21 cellular contexts compared by ENCODE assay signal in the genomic region with DNA sequence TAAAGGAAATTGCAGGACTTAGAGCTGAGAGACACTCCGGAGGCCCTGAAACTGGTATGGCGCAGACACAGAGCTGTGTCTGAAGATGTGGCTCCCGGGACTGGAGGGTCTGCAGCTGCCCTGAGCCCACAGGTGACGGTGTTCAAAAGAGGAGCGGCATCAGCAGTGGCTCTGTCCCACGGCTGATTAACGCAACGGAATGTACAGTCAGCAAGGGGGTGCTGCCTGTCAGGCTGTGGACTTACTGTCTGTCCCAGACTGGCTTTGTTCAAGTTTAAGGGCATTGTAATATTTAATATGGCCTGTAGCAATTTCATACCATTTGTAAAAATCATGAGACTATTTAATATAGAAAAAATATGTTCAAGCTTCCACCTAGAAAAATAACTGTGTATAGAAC.
DNase-seq lines count a peak whose midpoint lies in the region; ATAC-seq, FAIRE-seq and TF ChIP-seq lines count a peak whose summit lies in the region.
"Had no signal": no experiment of that assay in that cellular context is flagged by ENCODE, and none has a peak within 500 bp of the region (broad histone marks: within the 10 kb centered on the region; RNA-seq: fewer than 3 reads in every experiment).

No MANE protein-coding gene starts in this region.

- peaks cover 33% of the 10 kb centered on the region for H3K4me1 ChIP-seq in DND-41 (ENCODE audit: insufficient read depth, low read length)
- H3K4me1 ChIP-seq in HepG2 (ENCODE audit: insufficient read depth, low read length), result no peaks in the 10 kb centered on the region

- TF ChIP-seq POLR2A in HepG2 (IDR thresholded peaks at IDR 0.05; ENCODE audit: insufficient read depth in 1 of 2, low read depth in 2 of 2, low read length in 2 of 2), result no peak

- CTCF ChIA-PET in HepG2 (lab: Yijun Ruan, JAX; ENCODE audit: low intra/inter-chr PET ratio, low total read pairs), result no interaction called here

- H3K4me3 ChIP-seq in DND-41 (ENCODE audit: low read depth in 1 of 2, low read length in 2 of 2) (no peak overlapping the region), HepG2 (replicated peaks in 1 of 3; ENCODE audit: insufficient read depth in 1 of 3, low read depth in 2 of 3, low read length in 3 of 3) (no peak overlapping the region)
- H3K4me3 ChIP-seq: skin epidermis had no signal

- H3K27ac ChIP-seq in DND-41 (ENCODE audit: low read length), result no peak overlapping the region
- H3K27ac ChIP-seq in HepG2 (ENCODE audit: extremely low read length, insufficient read depth, low read length), result no peak overlapping the region
- H3K27ac ChIP-seq: skin epidermis had no signal

- TF ChIP-seq CTCF in DND-41 (IDR thresholded peaks at IDR 0.05; ENCODE audit: borderline replicate concordance, extremely low read depth, low read length, poor library complexity, severe bottlenecking) (peak; percentile 41), HepG2 (CRISPR knock-in tag; IDR thresholded peaks at IDR 0.05) (0 out of 2 replicates have a peak, but pooled peaks have one; percentile 9)

- in situ Hi-C loops in HepG2 (cut with HindIII; ENCODE audit: extremely low pct_ligation_motif_present, low pct_unique_long_range_greater_than_20kb), result no loop called here

- H3K4me3 Mint-ChIP-seq in activated T-helper 1 cell treated with anti-CD3 and anti-CD28 coated beads, Interleukin-12 subunit alpha, Interleukin-12 subunit beta, Interleukin-2, Interleukin-4 antibody, amounts not matched to agents 30 ng/mL and 10 ng/mL and 1 ng/mL, durations not matched to agents 14 hours and 24 hours and 36 hours, result no peak overlapping the region
- H3K4me3 Mint-ChIP-seq: CD8-positive, alpha-beta T cell; mesothelial cell of epicardium had no signal

- FAIRE-seq in HepG2 (lab: Jason Lieb, UNC), result no peak
- FAIRE-seq: frontal cortex had no signal

- H3K27me3 ChIP-seq in DND-41 (ENCODE audit: insufficient read depth, low read length, poor library complexity), result no peaks in the 10 kb centered on the region
- peaks cover 0 to 29% of the 10 kb centered on the region in 2 experiments; a peak in 4 of 5 replicates for H3K27me3 ChIP-seq in HepG2 (ENCODE audit: control insufficient read depth in 1 of 2, insufficient read depth in 2 of 2, low read length in 2 of 2)

- H3K27ac Mint-ChIP-seq in activated T-helper 1 cell treated with anti-CD3 and anti-CD28 coated beads, Interleukin-12 subunit alpha, Interleukin-12 subunit beta, Interleukin-2, Interleukin-4 antibody, amounts not matched to agents 30 ng/mL and 10 ng/mL and 1 ng/mL, durations not matched to agents 14 hours and 24 hours and 36 hours, result peak overlapping the region; percentile 76
- H3K27ac Mint-ChIP-seq: CD8-positive, alpha-beta T cell; mesothelial cell of epicardium had no signal

- H3K79me2 ChIP-seq in DND-41 (ENCODE audit: insufficient read depth, low read length) (no peaks in the 10 kb centered on the region), HepG2 (ENCODE audit: insufficient read depth, low read length) (no peaks in the 10 kb centered on the region)

- H3K9me3 ChIP-seq in DND-41 (ENCODE audit: insufficient read depth, low read length, severe bottlenecking) (no peaks in the 10 kb centered on the region), HepG2 (ENCODE audit: low read length) (no peaks in the 10 kb centered on the region)

- intact Hi-C loops in activated T-helper 1 cell treated with anti-CD3 and anti-CD28 coated beads, Interleukin-12 subunit alpha, Interleukin-12 subunit beta, Interleukin-2, Interleukin-4 antibody, amounts not matched to agents 30 ng/mL and 10 ng/mL and 1 ng/mL, durations not matched to agents 14 hours and 24 hours and 36 hours (cut with micrococcal nuclease), result no loop called here
- intact Hi-C loops in HepG2 (cut with micrococcal nuclease; ENCODE audit: unreplicated experiment) (no loop called here), left ventricle myocardium superior (cut with micrococcal nuclease) (no loop called here)

- no peaks in the 10 kb centered on the region for H3K27me3 Mint-ChIP-seq in activated T-helper 1 cell treated with anti-CD3 and anti-CD28 coated beads, Interleukin-12 subunit alpha, Interleukin-12 subunit beta, Interleukin-2, Interleukin-4 antibody, amounts not matched to agents 30 ng/mL and 10 ng/mL and 1 ng/mL, durations not matched to agents 14 hours and 24 hours and 36 hours (ENCODE audit: insufficient read depth)

- peaks cover 5% of the 10 kb centered on the region for H3K9me3 Mint-ChIP-seq in activated T-helper 1 cell treated with anti-CD3 and anti-CD28 coated beads, Interleukin-12 subunit alpha, Interleukin-12 subunit beta, Interleukin-2, Interleukin-4 antibody, amounts not matched to agents 30 ng/mL and 10 ng/mL and 1 ng/mL, durations not matched to agents 14 hours and 24 hours and 36 hours
- H3K9me3 Mint-ChIP-seq: CD8-positive, alpha-beta T cell; mesothelial cell of epicardium had no signal

- H3K4me1 Mint-ChIP-seq in activated T-helper 1 cell treated with anti-CD3 and anti-CD28 coated beads, Interleukin-12 subunit alpha, Interleukin-12 subunit beta, Interleukin-2, Interleukin-4 antibody, amounts not matched to agents 30 ng/mL and 10 ng/mL and 1 ng/mL, durations not matched to agents 14 hours and 24 hours and 36 hours (ENCODE audit: low read depth), result peaks cover 83% of the 10 kb centered on the region

- TF ChIP-seq RAD21 in HepG2 (CRISPR knock-in tag; IDR thresholded peaks at IDR 0.05), result no peak

- no peak overlapping the region for H3K4me2 ChIP-seq in DND-41 (ENCODE audit: insufficient read depth, low read length)
- H3K4me2 ChIP-seq in HepG2 (ENCODE audit: low read depth, low read length), result no peak overlapping the region

- H3K36me3 Mint-ChIP-seq in activated T-helper 1 cell treated with anti-CD3 and anti-CD28 coated beads, Interleukin-12 subunit alpha, Interleukin-12 subunit beta, Interleukin-2, Interleukin-4 antibody, amounts not matched to agents 30 ng/mL and 10 ng/mL and 1 ng/mL, durations not matched to agents 14 hours and 24 hours and 36 hours (ENCODE audit: low read depth), result peaks cover 23% of the 10 kb centered on the region
- H3K36me3 Mint-ChIP-seq: CD8-positive, alpha-beta T cell; mesothelial cell of epicardium had no signal

- TF ChIP-seq EP300 in HepG2 (IDR thresholded peaks at IDR 0.05; ENCODE audit: low read depth in 2 of 2, low read length in 2 of 2), result no peak
- TF ChIP-seq EP300 in HepG2 (CRISPR knock-in tag; IDR thresholded peaks at IDR 0.05; ENCODE audit: borderline replicate concordance), result no peak

- no TSS peak for BruUV-seq in HepG2 (replicated peaks; lab: Mats Ljungman, UMichigan)

- POLR2A ChIA-PET in HepG2 (lab: Yijun Ruan, JAX), result no interaction called here

- DNase-seq in DND-41 (no peak), M059J (ENCODE audit: low read depth) (peak; percentile 17), HepG2 (ENCODE audit: low spot score) (no peak), left ventricle myocardium superior (no peak), EL (no peak)
- DNase-seq in activated T-helper 1 cell treated with anti-CD3 and anti-CD28 coated beads, Interleukin-12 subunit alpha, Interleukin-12 subunit beta, Interleukin-2, Interleukin-4 antibody, amounts not matched to agents 30 ng/mL and 10 ng/mL and 1 ng/mL, durations not matched to agents 14 hours and 24 hours and 36 hours (ENCODE audit: low spot score), result no peak
- DNase-seq: activated CD4-positive, alpha-beta T cell treated with anti-CD3 and anti-CD28 coated beads, Interleukin-2, amount 50 U/mL, for 4 hours; CD8-positive, alpha-beta T cell; DMS79; effector CD4-positive, alpha-beta T cell; Kasumi-1; left cardiac atrium; NCI-H1092 treated with DMSO at 0.1 percent for 48 hours; NCI-H2029 treated with DMSO at 0.1 percent for 48 hours; stimulated activated naive CD4-positive, alpha-beta T cell treated with Interleukin-2 at 50 U/mL for 16 hours; trophoblast cell had no signal

- ATAC-seq in DND-41 (ENCODE audit: insufficient read depth, low read depth) (peak; percentile 42; the same call in 1 of the 3 replicates), HepG2 (no peak), left ventricle myocardium superior (no peak), HG03460 (IDR thresholded peaks at IDR 0.05; ENCODE audit: unreplicated experiment) (no peak), HG03354 (IDR thresholded peaks at IDR 0.05; ENCODE audit: poor library complexity, severe bottlenecking, unreplicated experiment) (no peak)
- ATAC-seq: CD8-positive, alpha-beta T cell had no signal

- H2AFZ ChIP-seq in DND-41 (ENCODE audit: low read depth, low read length) (no peak overlapping the region), HepG2 (ENCODE audit: low read length) (no peak overlapping the region)

- 76% methylated on average over 8 of the region's 8 CpGs for WGBS in HepG2 (ENCODE audit: low lambda C conversion rate)

- H3K36me3 ChIP-seq in DND-41 (ENCODE audit: insufficient read depth, low read length) (no peaks in the 10 kb centered on the region), HepG2 (replicated peaks in 1 of 2; ENCODE audit: control insufficient read depth in 1 of 2, insufficient read depth in 2 of 2, low read length in 2 of 2) (no peaks in the 10 kb centered on the region)

- H4K20me1 ChIP-seq in DND-41 (ENCODE audit: insufficient read depth, low read length) (no peaks in the 10 kb centered on the region), HepG2 (ENCODE audit: insufficient read depth, low read length) (no peaks in the 10 kb centered on the region)

- H3K9ac ChIP-seq in DND-41 (ENCODE audit: low read depth, low read length) (no peak overlapping the region), HepG2 (ENCODE audit: insufficient read depth, low read depth, low read length) (no peak overlapping the region)

TF ChIP-seq in HepG2, 621 proteins besides CTCF, POLR2A, EP300 and RAD21:
- TF ChIP-seq MAZ (IDR thresholded peaks at IDR 0.05; ENCODE audit: borderline replicate concordance, low read depth, low read length) (no peak), MAZ (CRISPR knock-in tag; IDR thresholded peaks at IDR 0.05; ENCODE audit: low read depth) (no peak)
